ENCODE assay signal across 7 cellular contexts in the genomic region with DNA sequence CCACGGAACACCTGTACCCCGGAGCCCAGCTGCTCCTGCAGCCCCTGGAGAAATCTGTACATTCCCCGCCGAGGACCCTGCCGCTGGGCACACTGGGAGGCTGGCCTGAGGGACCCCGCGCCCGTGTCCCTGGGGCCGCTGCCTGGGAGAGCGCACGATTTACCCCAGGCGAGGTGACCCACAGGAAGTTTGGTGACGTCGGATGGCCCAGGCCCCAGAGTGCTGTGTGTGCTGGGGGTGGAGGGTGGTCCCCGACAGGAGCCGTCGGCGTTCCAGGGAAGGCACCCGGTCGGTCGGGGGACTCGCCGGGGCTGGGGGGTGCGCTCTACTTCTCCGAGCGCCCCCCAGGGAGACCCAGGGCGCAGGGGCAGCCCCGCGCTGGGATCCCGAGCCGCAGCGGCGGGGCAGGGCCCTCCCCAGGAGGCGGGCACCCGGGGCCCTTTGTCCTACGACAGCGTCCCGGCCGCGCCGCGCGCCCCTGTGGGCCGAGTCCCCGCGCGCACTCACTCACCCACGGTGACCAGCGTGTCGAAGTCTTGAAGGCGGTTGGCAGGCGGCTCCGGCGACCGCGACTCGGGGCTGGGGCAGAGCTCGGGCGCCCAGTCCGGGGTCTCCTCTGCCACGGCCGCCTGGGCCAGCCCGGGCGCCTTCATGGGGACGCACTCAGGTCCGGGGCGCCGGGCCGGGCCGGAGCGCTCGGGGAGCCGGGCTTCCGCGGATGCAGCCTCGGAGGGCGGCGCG.
A peak's percentile ranks its signal among the peaks of the same experiment; 100 is the strongest.
DNase-seq lines count a peak whose midpoint lies in the region; ATAC-seq and TF ChIP-seq lines count a peak whose summit lies in the region.
"Not testable (repeated sequence)": the region's sequence is repeated elsewhere in the genome, so short reads cannot be mapped to it uniquely, and the experiment has no call there.

No MANE protein-coding gene starts in this region.

- H3K36me3 Mint-ChIP-seq in WTC11, result not testable (repeated sequence)

- not testable (repeated sequence) for H3K27me3 Mint-ChIP-seq in WTC11 (ENCODE audit: low read depth)

- H3K27ac Mint-ChIP-seq in WTC11, result not testable (repeated sequence)

- TF ChIP-seq CTCF in WTC11 (IDR thresholded peaks at IDR 0.05), result not testable (repeated sequence)

- intact Hi-C loops in left ventricle myocardium superior (cut with micrococcal nuclease), result not testable (repeated sequence)

- DNase-seq in WTC11 (ENCODE audit: low spot score); left ventricle myocardium superior: not testable (repeated sequence)

- CTCF ChIA-PET in WTC11 (lab: Charles Lee), result not testable (repeated sequence)

- POLR2A ChIA-PET in WTC11 (lab: Charles Lee), result not testable (repeated sequence)

- H3K9me3 Mint-ChIP-seq in WTC11, result not testable (repeated sequence)

- H3K4me3 Mint-ChIP-seq in WTC11, result not testable (repeated sequence)

- ATAC-seq in GM18909 (IDR thresholded peaks at IDR 0.05; ENCODE audit: poor library complexity, unreplicated experiment) (peak; percentile 43), GM21360 (IDR thresholded peaks at IDR 0.05; ENCODE audit: unreplicated experiment) (peak; percentile 34), GM21825 (IDR thresholded peaks at IDR 0.05; ENCODE audit: unreplicated experiment) (peak; percentile 44), HG02938 (IDR thresholded peaks at IDR 0.05; ENCODE audit: unreplicated experiment) (peak; percentile 57), HG03280 (IDR thresholded peaks at IDR 0.05; ENCODE audit: unreplicated experiment) (peak; percentile 29), WTC11 (peak; percentile 7), left ventricle myocardium superior (peak; percentile 41)

- not testable (repeated sequence) for H3K4me1 Mint-ChIP-seq in WTC11

Comparison
In these comparisons a context has a peak if more than half of its experiments do, and no peak if none do; other contexts are left out.
1. ATAC-seq: peak in every context shown above with its lines; median percentile 57 in HG02938; 44 in GM21825; 43 in GM18909; 41 in left ventricle myocardium superior; 34 in GM21360; 29 in HG03280; 7 in WTC11.